In the genomic region with DNA sequence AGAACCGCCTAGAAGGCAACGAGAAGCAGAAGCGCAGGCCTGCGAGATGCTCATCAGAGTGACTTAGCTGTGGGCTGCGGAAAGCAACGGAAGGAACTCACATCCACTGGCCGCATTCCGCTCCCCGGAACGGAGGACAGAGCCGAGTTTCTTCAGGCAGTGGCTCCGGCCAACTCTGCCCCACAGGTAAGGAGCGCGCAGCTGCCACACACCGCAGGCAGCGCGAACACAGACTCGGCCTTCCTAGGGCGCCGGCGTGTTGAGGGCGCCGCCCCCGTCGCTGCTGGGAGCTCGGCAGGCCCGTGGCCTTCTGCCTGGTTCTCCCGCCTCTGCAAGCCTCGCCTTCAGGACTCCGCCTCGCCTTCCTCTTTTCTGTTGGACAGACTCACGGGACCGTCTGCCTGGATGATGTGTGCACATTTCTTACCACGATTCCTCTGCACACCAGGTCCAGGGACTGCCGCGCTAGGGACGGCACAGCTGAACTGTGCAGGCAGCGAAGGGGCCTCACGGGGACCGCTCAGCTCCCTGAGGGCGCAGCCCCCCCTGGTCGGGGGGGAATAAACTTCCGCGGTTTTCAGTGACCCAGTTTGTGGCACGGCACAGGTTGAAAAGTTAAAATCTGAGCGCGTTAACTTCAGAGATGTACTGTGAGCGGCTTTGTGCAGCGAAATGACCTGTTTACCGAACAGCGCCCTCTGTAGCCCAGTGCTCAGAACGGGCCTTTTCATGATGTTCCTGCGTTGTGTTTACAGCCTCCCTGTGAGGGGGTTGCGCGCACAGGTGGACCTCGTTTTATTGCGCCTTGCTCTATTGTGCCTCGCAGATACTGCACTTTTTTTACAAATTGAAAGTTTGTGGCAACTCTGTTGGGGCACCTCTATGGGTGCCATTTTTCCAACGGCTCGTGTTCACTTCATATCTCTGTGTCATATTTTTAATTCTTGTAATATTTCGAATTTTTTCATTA, we compare ENCODE assay signal across 8 cellular contexts. TPM values are rescaled to one million over a fixed set of nuclear protein-coding genes. Genes with fewer than 3 reads are reported as not detected.
DNase-seq lines count a peak whose midpoint lies in the region; ATAC-seq and TF ChIP-seq lines count a peak whose summit lies in the region.

No MANE protein-coding gene starts in this region.

- H3K9me3 ChIP-seq in ES-I3 (ENCODE audit: control insufficient read depth, insufficient read depth, low read length) (no peaks in the 10 kb centered on the region; the same call in 1 of the 2 replicates), HEK293 (ENCODE audit: control insufficient read depth, insufficient read depth, low read depth, low read length) (no peaks in the 10 kb centered on the region), osteoblast (ENCODE audit: low read depth, low read length) (no peaks in the 10 kb centered on the region)

- intact Hi-C loops in Right ventricle myocardium inferior (cut with DNase I) = no loop called here

- H3K9me3 Mint-ChIP-seq in activated naive CD8-positive, alpha-beta T cell (ENCODE audit: low read depth) = peaks cover 10% of the 10 kb centered on the region

- H3K27me3 ChIP-seq in osteoblast (ENCODE audit: insufficient read depth, low read length) = peaks cover 22% of the 10 kb centered on the region

- peak overlapping the region; percentile 66 for H3K9ac ChIP-seq in ES-I3 (ENCODE audit: low read depth, low read length)

- peak overlapping the region; percentile 94 for H3K4me3 Mint-ChIP-seq in activated naive CD8-positive, alpha-beta T cell

- ATAC-seq in SK-N-SH treated with all-trans-retinoic acid at 6 μM for 48 hours = peak; percentile 98
- ATAC-seq in Right ventricle myocardium inferior = peak; percentile 89

- H3K27ac Mint-ChIP-seq in activated naive CD8-positive, alpha-beta T cell = peak overlapping the region; percentile 75

- H3K4me1 Mint-ChIP-seq in activated naive CD8-positive, alpha-beta T cell (ENCODE audit: low read depth) = peaks cover 18% of the 10 kb centered on the region

- H3K36me3 Mint-ChIP-seq in activated naive CD8-positive, alpha-beta T cell = peaks cover 12% of the 10 kb centered on the region

- no peaks in the 10 kb centered on the region for H3K27me3 Mint-ChIP-seq in activated naive CD8-positive, alpha-beta T cell

- POLR2A ChIA-PET in HEK293 (lab: Yijun Ruan, JAX) = interaction anchor here (0.6 to 1.0 kb wide), 3 partner anchors 22 to 166 kb away, joined by 3 to 5 read pairs (median 4); no protein-coding TSS in a partner anchor

- peak overlapping the region; percentile 91 for H3K4me2 ChIP-seq in osteoblast (ENCODE audit: insufficient read depth, low read length)

- H3K4me3 ChIP-seq in HEK293 (ENCODE audit: low read depth, low read length) = peak overlapping the region; percentile 53
- peak overlapping the region; percentile 82 for H3K4me3 ChIP-seq in osteoblast (ENCODE audit: insufficient read depth, low read length)

- H3K79me2 ChIP-seq in osteoblast (ENCODE audit: insufficient read depth, low read length) = no peaks in the 10 kb centered on the region

- CTCF ChIA-PET in HEK293 (lab: Yijun Ruan, JAX) = interaction anchor here (0.6 to 5.4 kb wide), 27 partner anchors 9 to 1710 kb away, joined by 3 to 50 read pairs (median 5); a partner anchor contains a TSS

- H2AFZ ChIP-seq in osteoblast (ENCODE audit: low read length) = peak overlapping the region; percentile 98

- H4K20me1 ChIP-seq in osteoblast (ENCODE audit: insufficient read depth, low read length) = no peaks in the 10 kb centered on the region

- TF ChIP-seq CTCF in HEK293 (tag by site-specific recombination; IDR thresholded peaks at IDR 0.05) (peak; percentile 81), osteoblast (IDR thresholded peaks at IDR 0.05; ENCODE audit: extremely low read depth, low read depth, low read length) (peak; percentile 91)

- no peaks in the 10 kb centered on the region for H3K36me3 ChIP-seq in ES-I3 (ENCODE audit: insufficient read depth, low read length)
- H3K36me3 ChIP-seq in HEK293 (ENCODE audit: control insufficient read depth in 2 of 2, insufficient read depth in 1 of 2, low read length in 2 of 2) = peaks cover 0 to 12% of the 10 kb centered on the region in 2 experiments; a peak in 1 of 3 replicates
- no peaks in the 10 kb centered on the region for H3K36me3 ChIP-seq in osteoblast (ENCODE audit: insufficient read depth, low read length)

- H3K4me1 ChIP-seq in ES-I3 (ENCODE audit: insufficient read depth, low read length) (peaks cover 7% of the 10 kb centered on the region; the same call in 1 of the 2 replicates), HEK293 (ENCODE audit: control insufficient read depth, insufficient read depth, low read length) (no peaks in the 10 kb centered on the region), osteoblast (ENCODE audit: insufficient read depth, low read length) (peaks cover 25% of the 10 kb centered on the region)

- H3K27ac ChIP-seq in HEK293 (ENCODE audit: extremely low read depth, low read depth, low read length) (peak overlapping the region; percentile 65), osteoblast (ENCODE audit: low read depth, low read length) (peak overlapping the region; percentile 87), temporal lobe (ENCODE audit: low read depth, low read length) (peak overlapping the region; percentile 5)

- peak; percentile 63 for DNase-seq in NAMALWA (ENCODE audit: low spot score)
- DNase-seq in Right ventricle myocardium inferior (ENCODE audit: missing footprints) = peak; percentile 83
- DNase-seq in osteoblast (ENCODE audit: insufficient read length, low spot score, missing footprints) = peak; percentile 92

TF ChIP-seq in HEK293, 187 proteins besides CTCF, POLR2A, EP300 and RAD21 (continues in another document):
- TF ChIP-seq, protein P1, sequence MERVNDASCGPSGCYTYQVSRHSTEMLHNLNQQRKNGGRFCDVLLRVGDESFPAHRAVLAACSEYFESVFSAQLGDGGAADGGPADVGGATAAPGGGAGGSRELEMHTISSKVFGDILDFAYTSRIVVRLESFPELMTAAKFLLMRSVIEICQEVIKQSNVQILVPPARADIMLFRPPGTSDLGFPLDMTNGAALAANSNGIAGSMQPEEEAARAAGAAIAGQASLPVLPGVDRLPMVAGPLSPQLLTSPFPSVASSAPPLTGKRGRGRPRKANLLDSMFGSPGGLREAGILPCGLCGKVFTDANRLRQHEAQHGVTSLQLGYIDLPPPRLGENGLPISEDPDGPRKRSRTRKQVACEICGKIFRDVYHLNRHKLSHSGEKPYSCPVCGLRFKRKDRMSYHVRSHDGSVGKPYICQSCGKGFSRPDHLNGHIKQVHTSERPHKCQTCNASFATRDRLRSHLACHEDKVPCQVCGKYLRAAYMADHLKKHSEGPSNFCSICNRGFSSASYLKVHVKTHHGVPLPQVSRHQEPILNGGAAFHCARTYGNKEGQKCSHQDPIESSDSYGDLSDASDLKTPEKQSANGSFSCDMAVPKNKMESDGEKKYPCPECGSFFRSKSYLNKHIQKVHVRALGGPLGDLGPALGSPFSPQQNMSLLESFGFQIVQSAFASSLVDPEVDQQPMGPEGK (tag by site-specific recombination; IDR thresholded peaks at IDR 0.05) = peak; percentile 90
- TF ChIP-seq SP3 (tag by site-specific recombination; IDR thresholded peaks at IDR 0.05) = peak; percentile 67
- TF ChIP-seq ZNF394 (tag by site-specific recombination; IDR thresholded peaks at IDR 0.05; ENCODE audit: borderline replicate concordance) = peak; percentile 58; the same call in 1 of the 2 replicates
- TF ChIP-seq KLF1 (tag by site-specific recombination; IDR thresholded peaks at IDR 0.05) = peak; percentile 29

TF ChIP-seq in SK-N-SH treated with all-trans-retinoic acid at 6 μM for 48 hours, 23 proteins besides CTCF, POLR2A, EP300 and RAD21 (continues in another document):
- no peak for TF ChIP-seq BACH2 (CRISPR knock-in tag; IDR thresholded peaks at IDR 0.05; ENCODE audit: borderline replicate concordance)
- TF ChIP-seq OSR1 (CRISPR knock-in tag; IDR thresholded peaks at IDR 0.05) = no peak
- no peak for TF ChIP-seq ZNF70 (CRISPR knock-in tag; IDR thresholded peaks at IDR 0.05)
- no peak for TF ChIP-seq CSDC2 (CRISPR knock-in tag; IDR thresholded peaks at IDR 0.05)
- no peak for TF ChIP-seq ZFP30 (CRISPR knock-in tag; IDR thresholded peaks at IDR 0.05)
- TF ChIP-seq ZC3H10 (CRISPR knock-in tag; IDR thresholded peaks at IDR 0.05) = no peak
- TF ChIP-seq, protein P2, sequence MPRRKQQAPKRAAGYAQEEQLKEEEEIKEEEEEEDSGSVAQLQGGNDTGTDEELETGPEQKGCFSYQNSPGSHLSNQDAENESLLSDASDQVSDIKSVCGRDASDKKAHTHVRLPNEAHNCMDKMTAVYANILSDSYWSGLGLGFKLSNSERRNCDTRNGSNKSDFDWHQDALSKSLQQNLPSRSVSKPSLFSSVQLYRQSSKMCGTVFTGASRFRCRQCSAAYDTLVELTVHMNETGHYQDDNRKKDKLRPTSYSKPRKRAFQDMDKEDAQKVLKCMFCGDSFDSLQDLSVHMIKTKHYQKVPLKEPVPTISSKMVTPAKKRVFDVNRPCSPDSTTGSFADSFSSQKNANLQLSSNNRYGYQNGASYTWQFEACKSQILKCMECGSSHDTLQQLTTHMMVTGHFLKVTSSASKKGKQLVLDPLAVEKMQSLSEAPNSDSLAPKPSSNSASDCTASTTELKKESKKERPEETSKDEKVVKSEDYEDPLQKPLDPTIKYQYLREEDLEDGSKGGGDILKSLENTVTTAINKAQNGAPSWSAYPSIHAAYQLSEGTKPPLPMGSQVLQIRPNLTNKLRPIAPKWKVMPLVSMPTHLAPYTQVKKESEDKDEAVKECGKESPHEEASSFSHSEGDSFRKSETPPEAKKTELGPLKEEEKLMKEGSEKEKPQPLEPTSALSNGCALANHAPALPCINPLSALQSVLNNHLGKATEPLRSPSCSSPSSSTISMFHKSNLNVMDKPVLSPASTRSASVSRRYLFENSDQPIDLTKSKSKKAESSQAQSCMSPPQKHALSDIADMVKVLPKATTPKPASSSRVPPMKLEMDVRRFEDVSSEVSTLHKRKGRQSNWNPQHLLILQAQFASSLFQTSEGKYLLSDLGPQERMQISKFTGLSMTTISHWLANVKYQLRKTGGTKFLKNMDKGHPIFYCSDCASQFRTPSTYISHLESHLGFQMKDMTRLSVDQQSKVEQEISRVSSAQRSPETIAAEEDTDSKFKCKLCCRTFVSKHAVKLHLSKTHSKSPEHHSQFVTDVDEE (CRISPR knock-in tag; IDR thresholded peaks at IDR 0.05) = no peak

RNA-seq across cellular contexts. Expression of a gene that starts 15.8 kb away (rescaled TPM):
- total RNA-seq in Right ventricle myocardium inferior = 2.6 TPM
- total RNA-seq in osteoblast = 0.72 TPM in 1 of 2 replicates, not detected in the other
- total RNA-seq in temporal lobe = 4.7 TPM

RNA-seq across cellular contexts. Expression of a gene that starts 42.6 kb away (rescaled TPM):
- total RNA-seq in Right ventricle myocardium inferior = 18.4 TPM
- total RNA-seq in osteoblast = 14.7 and 14.8 TPM in 2 replicates
- total RNA-seq in temporal lobe = 13.8 TPM

Comparison
In these comparisons a context has a peak if more than half of its experiments do, and no peak if none do; other contexts are left out.
1. Peak in every context shown above with its lines: DNase-seq, ATAC-seq, H3K4me3 ChIP-seq and H3K27ac ChIP-seq.
2. H3K27ac ChIP-seq: peak in every context shown above with its lines; median percentile 87 in osteoblast; 65 in HEK293; 5 in temporal lobe.